27 cellular contexts compared by ENCODE assay signal in the genomic region with DNA sequence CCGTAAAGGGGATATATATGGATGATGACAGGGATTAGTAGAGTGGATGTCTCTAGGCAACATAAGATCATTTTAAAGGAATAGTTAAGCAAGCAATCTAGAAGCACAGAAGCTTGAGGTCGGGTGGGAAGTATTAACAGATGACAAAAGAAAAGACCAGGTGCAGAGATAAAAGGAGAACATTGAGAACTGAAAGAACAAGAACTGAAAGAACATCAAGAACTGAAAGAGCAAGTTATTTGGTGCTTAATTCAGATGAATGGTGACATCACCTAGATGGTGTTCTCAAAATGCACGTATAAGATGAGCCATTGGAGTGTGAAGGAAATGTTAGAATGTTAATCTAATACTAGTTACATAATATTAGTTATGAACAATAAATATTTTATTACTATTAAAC.
DNase-seq lines count a peak whose midpoint lies in the region; ATAC-seq and TF ChIP-seq lines count a peak whose summit lies in the region.
"Had no signal": no experiment of that assay in that cellular context is flagged by ENCODE, and none has a peak within 500 bp of the region (broad histone marks: within the 10 kb centered on the region; RNA-seq: fewer than 3 reads in every experiment).

No MANE protein-coding gene starts in this region.

- no peaks in the 10 kb centered on the region for H3K79me2 ChIP-seq in OCI-LY3 (ENCODE audit: low read length)

- H3K4me2 ChIP-seq in OCI-LY3 (ENCODE audit: low read length), result peak overlapping the region; percentile 81

- no peaks in the 10 kb centered on the region for H3K27me3 Mint-ChIP-seq in activated CD4-positive, alpha-beta memory T cell treated with anti-CD3 and anti-CD28 coated beads, Interleukin-2, amount 10 ng/mL, durations not matched to agents 7 days and 5 days
- H3K27me3 Mint-ChIP-seq: effector memory CD8-positive, alpha-beta T cell; stimulated activated memory B cell treated with anti-CD40 and anti-IgM and Interleukin-4, amounts not matched to agents 10 μg/mL and 1 μg/mL and 100 μg/mL, for 72 hours had no signal

- no peaks in the 10 kb centered on the region for H3K4me1 Mint-ChIP-seq in activated CD4-positive, alpha-beta memory T cell treated with anti-CD3 and anti-CD28 coated beads, Interleukin-2, amount 10 ng/mL, durations not matched to agents 7 days and 5 days
- H3K4me1 Mint-ChIP-seq: activated T-helper 17 cell treated with anti-CD3 and anti-CD28 coated beads, Interleukin-2, amount 50 U/mL, for 72 hours; stimulated activated memory B cell treated with anti-CD40 and anti-IgM and Interleukin-4, amounts not matched to agents 10 μg/mL and 1 μg/mL and 100 μg/mL, for 72 hours had no signal

- no peaks in the 10 kb centered on the region for H3K36me3 Mint-ChIP-seq in activated CD4-positive, alpha-beta memory T cell treated with anti-CD3 and anti-CD28 coated beads, Interleukin-2, amount 10 ng/mL, durations not matched to agents 7 days and 5 days (ENCODE audit: low read depth)
- H3K36me3 Mint-ChIP-seq: activated naive CD4-positive, alpha-beta T cell treated with anti-CD3 and anti-CD28 coated beads, Interleukin-2, amount 50 U/mL, for 72 hours; stimulated activated memory B cell treated with anti-CD40 and anti-IgM and Interleukin-4, amounts not matched to agents 10 μg/mL and 1 μg/mL and 100 μg/mL, for 72 hours had no signal

- ATAC-seq in GM19463 (IDR thresholded peaks at IDR 0.05; ENCODE audit: unreplicated experiment), result peak; percentile 58
- peak; percentile 87 for ATAC-seq in HG03066 (IDR thresholded peaks at IDR 0.05; ENCODE audit: low read depth, unreplicated experiment)
- ATAC-seq: activated naive CD4-positive, alpha-beta T cell treated with anti-CD3 and anti-CD28 coated beads, Interleukin-2, amount 50 U/mL, for 72 hours; activated T-helper 17 cell treated with anti-CD3 and anti-CD28 coated beads, Interleukin-2, amount 50 U/mL, for 72 hours; effector memory CD8-positive, alpha-beta T cell; stimulated activated memory B cell treated with anti-CD40 and anti-IgM and Interleukin-4, amounts not matched to agents 10 μg/mL and 1 μg/mL and 100 μg/mL, for 72 hours had no signal

- peaks cover 48% of the 10 kb centered on the region for H3K4me1 ChIP-seq in OCI-LY3 (ENCODE audit: low read length)
- H3K4me1 ChIP-seq: colonic mucosa, upper lobe of left lung had no signal

- H3K9me3 Mint-ChIP-seq in activated CD4-positive, alpha-beta memory T cell treated with anti-CD3 and anti-CD28 coated beads, Interleukin-2, amount 10 ng/mL, durations not matched to agents 7 days and 5 days, result no peaks in the 10 kb centered on the region
- H3K9me3 Mint-ChIP-seq: activated T-helper 17 cell treated with anti-CD3 and anti-CD28 coated beads, Interleukin-2, amount 50 U/mL, for 72 hours had no signal

- POLR2A ChIA-PET in activated CD4-positive, alpha-beta memory T cell treated with anti-CD3 and anti-CD28 coated beads, Interleukin-2, amount 10 ng/mL, durations not matched to agents 7 days and 5 days (lab: Charles Lee), result no interaction called here

- peak overlapping the region; percentile 42; the same call in 1 of the 2 replicates for H3K9ac ChIP-seq in OCI-LY3 (ENCODE audit: low read length)
- H3K9ac ChIP-seq: GM23248 had no signal

- no peaks in the 10 kb centered on the region for H3K36me3 ChIP-seq in OCI-LY3 (replicated peaks; ENCODE audit: low read depth, low read length)
- H3K36me3 ChIP-seq: colonic mucosa, neutrophil, sigmoid colon, SJCRH30, upper lobe of left lung had no signal

- in situ Hi-C loops in GM13977 (cut with MboI; ENCODE audit: low pct_unique_long_range_greater_than_20kb, low sequenced_read_pairs, unreplicated experiment), result no loop called here

- H3K4me3 Mint-ChIP-seq in activated CD4-positive, alpha-beta memory T cell treated with anti-CD3 and anti-CD28 coated beads, Interleukin-2, amount 10 ng/mL, durations not matched to agents 7 days and 5 days, result no peak overlapping the region
- H3K4me3 Mint-ChIP-seq: activated T-helper 17 cell treated with anti-CD3 and anti-CD28 coated beads, Interleukin-2, amount 50 U/mL, for 72 hours; effector memory CD8-positive, alpha-beta T cell; stimulated activated memory B cell treated with anti-CD40 and anti-IgM and Interleukin-4, amounts not matched to agents 10 μg/mL and 1 μg/mL and 100 μg/mL, for 72 hours had no signal

- DNase-seq in GM13977 (ENCODE audit: low spot score) (peak; percentile 38), NCI-H748 treated with DMSO at 0.1 percent for 48 hours (lab: John Stamatoyannopoulos, UW) (no peak), HuH-7 (ENCODE audit: low spot score) (no peak)
- DNase-seq in activated CD4-positive, alpha-beta memory T cell treated with anti-CD3 and anti-CD28 coated beads, Interleukin-2, amount 10 ng/mL, durations not matched to agents 7 days and 5 days, result no peak
- DNase-seq: activated CD4-positive, alpha-beta T cell treated with anti-CD3 and anti-CD28 coated beads, Interleukin-2, amount 50 U/mL, for 4 hours; activated CD4-positive, CD25-positive, alpha-beta regulatory T cell; activated CD8-positive, alpha-beta memory T cell treated with anti-CD3 and anti-CD28 coated beads, Interleukin-2, amount 50 U/mL, for 4 hours; colonic mucosa; effector memory CD8-positive, alpha-beta T cell; erythroblast; GM23248; head of caudate nucleus; Karpas-422; NCI-H2171 treated with DMSO at 0.1 percent for 48 hours; NCI-H510A treated with DMSO at 0.1 percent for 48 hours; sigmoid colon; SJCRH30; stimulated activated CD4-positive, alpha-beta T cell treated with anti-CD3 and anti-CD28 coated beads, Interleukin-4, amount 100 ng/mL, for 4 hours; substantia nigra; upper lobe of left lung had no signal

- CTCF ChIA-PET in activated CD4-positive, alpha-beta memory T cell treated with anti-CD3 and anti-CD28 coated beads, Interleukin-2, amount 10 ng/mL, durations not matched to agents 7 days and 5 days (lab: Charles Lee), result no interaction called here

- no peak overlapping the region for H2AFZ ChIP-seq in OCI-LY3 (ENCODE audit: low read depth, low read length)
- H2AFZ ChIP-seq: GM23248 had no signal

- no peak overlapping the region for H3K27ac Mint-ChIP-seq in activated CD4-positive, alpha-beta memory T cell treated with anti-CD3 and anti-CD28 coated beads, Interleukin-2, amount 10 ng/mL, durations not matched to agents 7 days and 5 days
- H3K27ac Mint-ChIP-seq: activated naive CD4-positive, alpha-beta T cell treated with anti-CD3 and anti-CD28 coated beads, Interleukin-2, amount 50 U/mL, for 72 hours; activated T-helper 17 cell treated with anti-CD3 and anti-CD28 coated beads, Interleukin-2, amount 50 U/mL, for 72 hours; effector memory CD8-positive, alpha-beta T cell; stimulated activated memory B cell treated with anti-CD40 and anti-IgM and Interleukin-4, amounts not matched to agents 10 μg/mL and 1 μg/mL and 100 μg/mL, for 72 hours had no signal

- H3K27ac ChIP-seq in OCI-LY3 (ENCODE audit: low read length), result peak overlapping the region; percentile 81
- H3K27ac ChIP-seq: colonic mucosa, GM23248, neutrophil, sigmoid colon, SJCRH30, upper lobe of left lung had no signal

- TF ChIP-seq CTCF in GM13977 (IDR thresholded peaks at IDR 0.05; ENCODE audit: extremely low read depth, insufficient read depth, missing control alignments), result no peak
- no peak for TF ChIP-seq CTCF in OCI-LY3 (IDR thresholded peaks at IDR 0.05; ENCODE audit: low read depth, low read length)

- no peaks in the 10 kb centered on the region for H3K9me3 ChIP-seq in OCI-LY3 (ENCODE audit: insufficient read depth, low read length)
- H3K9me3 ChIP-seq: colonic mucosa, neutrophil, sigmoid colon, SJCRH30, upper lobe of left lung had no signal

- H3K27me3 ChIP-seq in OCI-LY3 (ENCODE audit: low read depth, low read length), result no peaks in the 10 kb centered on the region
- H3K27me3 ChIP-seq: colonic mucosa, neutrophil, sigmoid colon, SJCRH30, upper lobe of left lung had no signal

- no peaks in the 10 kb centered on the region for H4K20me1 ChIP-seq in OCI-LY3 (ENCODE audit: insufficient read depth, low read length)

- peak overlapping the region; percentile 56 for H3K4me3 ChIP-seq in OCI-LY3 (ENCODE audit: low read length)
- H3K4me3 ChIP-seq: colonic mucosa, GM23248, sigmoid colon, SJCRH30, upper lobe of left lung had no signal
